In the genomic region with DNA sequence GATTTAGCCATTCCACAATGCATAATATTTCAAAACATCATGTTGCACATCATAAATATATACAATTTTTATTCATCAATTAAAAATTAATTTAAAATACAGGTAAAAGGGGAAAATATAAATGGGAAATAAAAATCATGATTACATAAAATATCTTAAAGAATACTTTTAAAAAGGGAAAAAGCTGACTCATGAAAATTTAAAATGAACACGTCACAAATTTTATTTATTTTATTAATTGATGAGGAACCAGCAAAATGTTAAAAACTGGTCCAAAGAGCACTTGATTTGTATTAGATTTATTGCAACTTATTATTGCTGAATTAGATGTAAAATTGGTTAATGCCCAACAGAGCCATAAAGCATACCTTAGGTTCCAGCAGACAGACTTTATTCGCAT, we compare ENCODE assay signal across 2 cellular contexts.
TF ChIP-seq lines count a peak whose summit lies in the region.

No MANE protein-coding gene starts in this region.

TF ChIP-seq in HepG2, 621 proteins besides CTCF, POLR2A, EP300 and RAD21 (continued from another document):
- TF ChIP-seq, protein P1, sequence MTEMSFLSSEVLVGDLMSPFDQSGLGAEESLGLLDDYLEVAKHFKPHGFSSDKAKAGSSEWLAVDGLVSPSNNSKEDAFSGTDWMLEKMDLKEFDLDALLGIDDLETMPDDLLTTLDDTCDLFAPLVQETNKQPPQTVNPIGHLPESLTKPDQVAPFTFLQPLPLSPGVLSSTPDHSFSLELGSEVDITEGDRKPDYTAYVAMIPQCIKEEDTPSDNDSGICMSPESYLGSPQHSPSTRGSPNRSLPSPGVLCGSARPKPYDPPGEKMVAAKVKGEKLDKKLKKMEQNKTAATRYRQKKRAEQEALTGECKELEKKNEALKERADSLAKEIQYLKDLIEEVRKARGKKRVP (CRISPR knock-in tag; IDR thresholded peaks at IDR 0.05) = no peak
- TF ChIP-seq ETV6 (CRISPR knock-in tag; conservative IDR thresholded peaks at IDR 0.05) (no peak), MAFK (conservative IDR thresholded peaks at IDR 0.05 in 1 of 2, IDR thresholded peaks at IDR 0.05 in 1 of 2; ENCODE audit: low read length in 2 of 2) (peak; percentile 82 to 97), ZNF235 (CRISPR knock-in tag; IDR thresholded peaks at IDR 0.05; ENCODE audit: borderline replicate concordance) (no peak), POLR2AphosphoS5 (IDR thresholded peaks at IDR 0.05; ENCODE audit: low read depth, low read length) (no peak), SKI (IDR thresholded peaks at IDR 0.05; ENCODE audit: partially characterized antibody) (no peak), MAFF (IDR thresholded peaks at IDR 0.05; ENCODE audit: low read depth, low read length) (peak; percentile 92), ZNF101 (CRISPR knock-in tag; IDR thresholded peaks at IDR 0.05; ENCODE audit: borderline replicate concordance, low read depth) (no peak), HNRNPH1 (optimal IDR thresholded peaks at IDR 0.05; ENCODE audit: low read depth, low read length) (no peak), SNAPC2 (CRISPR knock-in tag; IDR thresholded peaks at IDR 0.05) (no peak), ZEB1 (IDR thresholded peaks at IDR 0.05; ENCODE audit: insufficient replicate concordance, low read depth) (no peak), GATAD1 (CRISPR knock-in tag; IDR thresholded peaks at IDR 0.05) (no peak), CREB1 (IDR thresholded peaks at IDR 0.05) (0 out of 2 replicates have a peak, but pooled peaks have one; percentile 5), CREB1 (CRISPR knock-in tag; IDR thresholded peaks at IDR 0.05) (no peak)

TF ChIP-seq in H1, 55 proteins besides CTCF, POLR2A, EP300 and RAD21:
- no peak for TF ChIP-seq ATF2 (IDR thresholded peaks at IDR 0.05; ENCODE audit: low read length)
- TF ChIP-seq MAFK (IDR thresholded peaks at IDR 0.05; ENCODE audit: low read depth, low read length) = peak; percentile 78; the same call in 1 of the 2 replicates
- TF ChIP-seq RFX5 (IDR thresholded peaks at IDR 0.05; ENCODE audit: borderline replicate concordance, low read depth, low read length) = no peak
- no peak for TF ChIP-seq RNF2 (IDR thresholded peaks at IDR 0.05; ENCODE audit: borderline replicate concordance, low read depth, low read length, missing control alignments, poor library complexity, severe bottlenecking)
- no peak for TF ChIP-seq CBX5 (IDR thresholded peaks at IDR 0.05; ENCODE audit: low read depth, low read length)
- TF ChIP-seq JUND (IDR thresholded peaks at IDR 0.05; ENCODE audit: low read length) = no peak
- no peak for TF ChIP-seq SUZ12 (IDR thresholded peaks at IDR 0.05; ENCODE audit: low read length)
